Comparison of ENCODE assay signal across 19 cellular contexts in the genomic region with DNA sequence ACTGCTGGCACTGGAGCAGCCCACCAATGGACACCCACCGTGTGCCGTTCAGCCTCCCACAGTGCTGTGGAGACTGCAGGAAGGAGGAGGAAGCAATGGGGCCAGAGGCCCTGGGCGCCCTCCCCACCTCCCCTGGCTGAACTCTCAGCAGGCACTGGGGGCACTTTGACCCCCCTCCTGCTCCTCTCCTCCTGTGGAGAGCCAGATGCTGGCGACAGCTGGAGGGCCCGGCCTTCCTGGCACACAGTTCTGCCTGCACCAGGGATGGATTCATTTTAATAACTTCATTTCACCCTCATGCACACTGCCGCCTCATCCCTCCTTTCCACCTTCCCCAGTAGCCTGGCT. TPM values are rescaled to one million over a fixed set of nuclear protein-coding genes. Genes with fewer than 3 reads are reported as not detected.
DNase-seq lines count a peak whose midpoint lies in the region; ATAC-seq and TF ChIP-seq lines count a peak whose summit lies in the region.
"Had no signal": no experiment of that assay in that cellular context is flagged by ENCODE, and none has a peak within 500 bp of the region (broad histone marks: within the 10 kb centered on the region; RNA-seq: fewer than 3 reads in every experiment).

No MANE protein-coding gene starts in this region.

- H3K9ac ChIP-seq in NT2/D1 (ENCODE audit: insufficient read length, low read depth) (peak overlapping the region; percentile 17), neural progenitor cell (no peak overlapping the region)
- H3K9ac ChIP-seq: KMS-11 had no signal

- H3K4me3 Mint-ChIP-seq in neural progenitor cell, result no peak overlapping the region
- no peak overlapping the region for H3K4me3 Mint-ChIP-seq in effector memory CD8-positive, alpha-beta T cell
- H3K4me3 Mint-ChIP-seq: CD4-positive, alpha-beta T cell had no signal

- H3K9me3 Mint-ChIP-seq in neural progenitor cell, result no peaks in the 10 kb centered on the region
- H3K9me3 Mint-ChIP-seq in effector memory CD8-positive, alpha-beta T cell, result no peaks in the 10 kb centered on the region
- H3K9me3 Mint-ChIP-seq: CD4-positive, alpha-beta T cell had no signal

- H3K79me2 ChIP-seq in neural progenitor cell (ENCODE audit: low read depth), result peaks cover 8% of the 10 kb centered on the region

- no peaks in the 10 kb centered on the region for H3K36me3 Mint-ChIP-seq in neural progenitor cell
- H3K36me3 Mint-ChIP-seq in effector memory CD8-positive, alpha-beta T cell (ENCODE audit: insufficient read depth), result no peaks in the 10 kb centered on the region

- no peaks in the 10 kb centered on the region for H3K36me3 ChIP-seq in NT2/D1 (ENCODE audit: insufficient read depth, insufficient read length, low read length)
- H3K36me3 ChIP-seq in neural progenitor cell, result no peaks in the 10 kb centered on the region
- H3K36me3 ChIP-seq: BE2C had no signal

- H3K27ac Mint-ChIP-seq in neural progenitor cell, result peak overlapping the region; percentile 29
- no peak overlapping the region for H3K27ac Mint-ChIP-seq in effector memory CD8-positive, alpha-beta T cell
- H3K27ac Mint-ChIP-seq: CD4-positive, alpha-beta T cell had no signal

- no peak overlapping the region for H2AFZ ChIP-seq in neural progenitor cell (replicated peaks)

- H3K4me1 ChIP-seq in NT2/D1 (ENCODE audit: insufficient read depth, insufficient read length), result peaks cover 20% of the 10 kb centered on the region
- H3K4me1 ChIP-seq in neural progenitor cell, result peaks cover 7% of the 10 kb centered on the region
- H3K4me1 ChIP-seq: BE2C had no signal

- intact Hi-C loops in Right ventricle myocardium inferior (cut with DNase I), result no loop called here
- intact Hi-C loops in cardiac septum (cut with DNase I), result no loop called here

- H3K4me1 Mint-ChIP-seq in neural progenitor cell, result peaks cover 15% of the 10 kb centered on the region
- H3K4me1 Mint-ChIP-seq in effector memory CD8-positive, alpha-beta T cell (ENCODE audit: low read depth in 2 of 2), result peaks cover 4 to 5% of the 10 kb centered on the region in 2 donors

- H3K27ac ChIP-seq in neural progenitor cell, result no peak overlapping the region
- H3K27ac ChIP-seq: KMS-11 had no signal

- H4K20me1 ChIP-seq in neural progenitor cell (ENCODE audit: low read depth), result peaks cover 16% of the 10 kb centered on the region

- peaks cover 9% of the 10 kb centered on the region for H3F3A ChIP-seq in neural progenitor cell (ENCODE audit: low read depth)

- H3K4me2 ChIP-seq in neural progenitor cell, result no peak overlapping the region
- H3K4me2 ChIP-seq: KMS-11 had no signal

- DNase-seq in Right ventricle myocardium inferior (ENCODE audit: missing footprints), result peak; percentile 37
- DNase-seq in cardiac septum (ENCODE audit: low spot score), result no peak
- DNase-seq in NT2/D1 (ENCODE audit: low read depth, low spot score), result no peak
- DNase-seq in neural progenitor cell (ENCODE audit: low spot score), result no peak
- DNase-seq in effector memory CD8-positive, alpha-beta T cell, result no peak
- DNase-seq: BE2C; CD4-positive, alpha-beta T cell; GF-D8; MV-4-11; NCI-H1930; NCI-H748 treated with DMSO at 0.1 percent for 48 hours; PC-3; RPMI8226; SIG-M5 had no signal

- H3K27me3 ChIP-seq in NT2/D1 (ENCODE audit: insufficient read depth, insufficient read length) (peaks cover 21% of the 10 kb centered on the region), neural progenitor cell (no peaks in the 10 kb centered on the region)

- H3K27me3 Mint-ChIP-seq in neural progenitor cell (ENCODE audit: insufficient read depth, low read depth), result peaks cover 19% of the 10 kb centered on the region
- H3K27me3 Mint-ChIP-seq in effector memory CD8-positive, alpha-beta T cell, result peaks cover 17 to 26% of the 10 kb centered on the region in 2 donors

- H3K4me3 ChIP-seq in NT2/D1 (ENCODE audit: insufficient read length, low read depth) (no peak overlapping the region), neural progenitor cell (no peak overlapping the region)

- ATAC-seq in Right ventricle myocardium inferior, result no peak
- ATAC-seq in effector memory CD8-positive, alpha-beta T cell (replicated peaks), result no peak
- no peak for ATAC-seq in HG02759 (IDR thresholded peaks at IDR 0.05; ENCODE audit: unreplicated experiment)
- ATAC-seq in HG02678 (IDR thresholded peaks at IDR 0.05; ENCODE audit: unreplicated experiment), result no peak
- ATAC-seq: HCT116 had no signal

- H3K9me3 ChIP-seq in NT2/D1 (ENCODE audit: insufficient read depth, low read length) (no peaks in the 10 kb centered on the region), neural progenitor cell (ENCODE audit: low read depth) (no peaks in the 10 kb centered on the region)
- H3K9me3 ChIP-seq: BE2C, Caco-2 had no signal

- no peak for TF ChIP-seq CTCF in neural progenitor cell (IDR thresholded peaks at IDR 0.05)

RNA-seq across cellular contexts. Expression of gene NXPH3, which starts 5.9 kb away (rescaled TPM):
- total RNA-seq in Right ventricle myocardium inferior (4.5 TPM), cardiac septum (4.4 TPM), neural progenitor cell (ENCODE audit: low replicate concordance) (3.6 and 10.7 TPM in 2 replicates)
- total RNA-seq: CD4-positive, alpha-beta T cell had no signal
